ENCODE assay signal across 2 cellular contexts in the genomic region with DNA sequence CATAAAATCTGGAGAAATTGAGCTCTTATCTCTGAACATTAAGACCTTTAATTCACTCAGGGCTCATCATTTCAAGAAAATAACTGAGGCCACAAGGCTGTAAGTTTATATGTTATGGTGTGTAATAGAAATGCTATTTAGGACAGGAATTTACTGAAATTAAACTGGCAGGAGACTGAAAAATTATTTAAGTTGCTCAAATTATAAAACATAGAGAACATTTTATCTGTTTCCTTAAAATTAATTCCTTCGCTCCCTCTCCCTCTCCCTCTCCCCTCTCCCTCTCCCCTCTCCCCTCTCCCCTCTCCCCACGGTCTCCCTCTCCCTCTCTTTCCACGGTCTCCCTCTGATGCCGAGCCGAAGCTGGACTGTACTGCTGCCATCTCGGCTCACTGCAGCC.
TF ChIP-seq lines count a peak whose summit lies in the region.

No MANE protein-coding gene starts in this region.

TF ChIP-seq in K562, 482 proteins besides CTCF, POLR2A, EP300 and RAD21:
- TF ChIP-seq HNRNPK (IDR thresholded peaks at IDR 0.05; ENCODE audit: low read depth, low read length, poor library complexity, severe bottlenecking) (peak; percentile 78), PCBP2 (IDR thresholded peaks at IDR 0.05; ENCODE audit: low read depth, low read length, poor library complexity, severe bottlenecking) (peak; percentile 29)

TF ChIP-seq in HepG2, 621 proteins besides CTCF, POLR2A, EP300 and RAD21:
- TF ChIP-seq PCBP1 (IDR thresholded peaks at IDR 0.05; ENCODE audit: borderline replicate concordance, low read depth, low read length) (0 out of 2 replicates have a peak, but pooled peaks have one; percentile 50), HNRNPK (IDR thresholded peaks at IDR 0.05; ENCODE audit: low read depth, low read length, poor library complexity, severe bottlenecking) (peak; percentile 95)
TF ChIP-seq in HepG2: peak in this region for 2; not testable (repeated sequence) for 619.
